In the genomic region with DNA sequence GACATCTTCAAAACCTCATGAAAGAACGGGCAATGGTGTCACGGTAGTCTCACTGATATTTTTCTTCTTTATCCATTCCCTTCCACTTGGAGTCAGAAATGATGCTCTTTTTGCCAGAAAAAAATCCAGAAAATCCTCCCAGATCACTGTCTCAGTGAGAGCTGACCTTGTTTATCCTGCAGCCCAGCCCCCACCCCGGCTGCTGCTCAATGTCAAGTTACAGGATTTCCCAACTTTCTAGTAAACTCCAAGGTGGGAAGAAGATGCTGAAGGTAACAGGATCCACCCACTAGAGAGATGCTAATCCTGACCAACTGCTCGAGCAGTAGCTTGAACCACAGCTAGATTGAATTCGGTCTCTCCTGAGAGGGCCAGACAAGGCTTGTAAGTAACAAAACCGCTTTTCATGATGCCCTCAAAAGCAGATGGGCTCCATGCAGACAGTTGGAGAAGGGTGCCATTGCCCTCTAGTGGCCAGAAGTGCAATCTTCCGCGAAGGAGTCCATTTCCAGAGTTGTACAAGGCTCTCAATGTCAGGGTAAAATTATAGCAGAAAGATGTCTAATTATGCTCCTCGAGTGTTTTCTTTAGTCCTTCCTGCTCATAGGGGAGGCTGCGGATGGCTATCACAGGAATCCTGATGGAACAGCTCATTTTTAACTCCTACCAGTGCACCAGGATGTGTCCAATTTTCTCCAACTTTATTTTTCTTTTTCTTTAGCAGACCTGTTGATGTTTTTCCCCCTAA, we compare ENCODE assay signal across 8 cellular contexts.
DNase-seq lines count a peak whose midpoint lies in the region; ATAC-seq and FAIRE-seq lines count a peak whose summit lies in the region.

No MANE protein-coding gene starts in this region.

- no peaks in the 10 kb centered on the region for H3K9me3 Mint-ChIP-seq in stimulated activated memory B cell treated with anti-CD40 and anti-IgM and Interleukin-4, amounts not matched to agents 10 μg/mL and 1 μg/mL and 100 μg/mL, for 72 hours

- H3K27me3 Mint-ChIP-seq in stimulated activated memory B cell treated with anti-CD40 and anti-IgM and Interleukin-4, amounts not matched to agents 10 μg/mL and 1 μg/mL and 100 μg/mL, for 72 hours = peaks cover 25% of the 10 kb centered on the region

- peak; percentile 78 for FAIRE-seq in GM18507 (lab: Jason Lieb, UNC)

- H3K27ac Mint-ChIP-seq in stimulated activated memory B cell treated with anti-CD40 and anti-IgM and Interleukin-4, amounts not matched to agents 10 μg/mL and 1 μg/mL and 100 μg/mL, for 72 hours = no peak overlapping the region

- peak; percentile 59 for ATAC-seq in HG02943 (IDR thresholded peaks at IDR 0.05; ENCODE audit: low read depth, unreplicated experiment)
- ATAC-seq in stimulated activated memory B cell treated with anti-CD40 and anti-IgM and Interleukin-4, amounts not matched to agents 10 μg/mL and 1 μg/mL and 100 μg/mL, for 72 hours = no peak

- no peaks in the 10 kb centered on the region for H3K36me3 Mint-ChIP-seq in stimulated activated memory B cell treated with anti-CD40 and anti-IgM and Interleukin-4, amounts not matched to agents 10 μg/mL and 1 μg/mL and 100 μg/mL, for 72 hours

- H3K4me1 Mint-ChIP-seq in stimulated activated memory B cell treated with anti-CD40 and anti-IgM and Interleukin-4, amounts not matched to agents 10 μg/mL and 1 μg/mL and 100 μg/mL, for 72 hours = no peaks in the 10 kb centered on the region

- DNase-seq in AML-193 (lab: John Stamatoyannopoulos, UW) (peak; percentile 17 to 30), GM18507 (ENCODE audit: extremely low spot score, insufficient read length, low read depth) (peak; percentile 2), NCI-H2171 (lab: John Stamatoyannopoulos, UW) (peak; percentile 56), foreskin melanocyte (peak; percentile 77), nucleus accumbens (lab: John Stamatoyannopoulos, UW) (peak in 53 of 56 donors; percentile 33 to 92 (median 78))
- DNase-seq in activated CD4-positive, alpha-beta T cell treated with anti-CD3 and anti-CD28 coated beads, Interleukin-2, amount 50 U/mL, for 48 hours = peak; percentile 25 to 48

- H3K4me3 Mint-ChIP-seq in stimulated activated memory B cell treated with anti-CD40 and anti-IgM and Interleukin-4, amounts not matched to agents 10 μg/mL and 1 μg/mL and 100 μg/mL, for 72 hours = no peak overlapping the region

Comparison
In these comparisons a context has a peak if more than half of its experiments do, and no peak if none do; other contexts are left out.
1. DNase-seq: peak in every context shown above with its lines; median percentile 78 in nucleus accumbens; 77 in foreskin melanocyte; 56 in NCI-H2171; 36 in activated CD4-positive, alpha-beta T cell treated with anti-CD3 and anti-CD28 coated beads, Interleukin-2, amount 50 U/mL, for 48 hours; 24 in AML-193; 2 in GM18507.